Comparison of ENCODE assay signal across 1 cellular context in genomic region chr1:2850502-2850901, GRCh38.
TF ChIP-seq lines count a peak whose summit lies in the region.

No MANE protein-coding gene starts in this region.

TF ChIP-seq in HepG2, 621 proteins besides CTCF, POLR2A, EP300 and RAD21:
- TF ChIP-seq NR2F2 (IDR thresholded peaks at IDR 0.05; ENCODE audit: borderline replicate concordance, low read depth) (no peak), KDM4B (CRISPR knock-in tag; IDR thresholded peaks at IDR 0.05) (no peak), SCMH1 (CRISPR knock-in tag; IDR thresholded peaks at IDR 0.05; ENCODE audit: borderline replicate concordance) (no peak), ZFP1 (CRISPR knock-in tag; IDR thresholded peaks at IDR 0.05) (no peak), MTF1 (CRISPR knock-in tag; IDR thresholded peaks at IDR 0.05) (no peak), HNF1A (IDR thresholded peaks at IDR 0.05; ENCODE audit: low read depth) (no peak), HNF1A (CRISPR knock-in tag; IDR thresholded peaks at IDR 0.05; ENCODE audit: borderline replicate concordance) (no peak), MLLT10 (CRISPR knock-in tag; IDR thresholded peaks at IDR 0.05) (no peak), ZNF234 (CRISPR knock-in tag; conservative IDR thresholded peaks at IDR 0.05) (no peak), NCOA5 (CRISPR knock-in tag; IDR thresholded peaks at IDR 0.05) (no peak), PRPF4 (IDR thresholded peaks at IDR 0.05; ENCODE audit: low read depth, low read length, poor library complexity, severe bottlenecking) (no peak), FOXC1 (CRISPR knock-in tag; IDR thresholded peaks at IDR 0.05; ENCODE audit: borderline replicate concordance) (no peak), MAFF (IDR thresholded peaks at IDR 0.05; ENCODE audit: low read depth, low read length) (no peak), RBM22 (optimal IDR thresholded peaks at IDR 0.05; ENCODE audit: low read length) (no peak)
- TF ChIP-seq, protein P1, sequence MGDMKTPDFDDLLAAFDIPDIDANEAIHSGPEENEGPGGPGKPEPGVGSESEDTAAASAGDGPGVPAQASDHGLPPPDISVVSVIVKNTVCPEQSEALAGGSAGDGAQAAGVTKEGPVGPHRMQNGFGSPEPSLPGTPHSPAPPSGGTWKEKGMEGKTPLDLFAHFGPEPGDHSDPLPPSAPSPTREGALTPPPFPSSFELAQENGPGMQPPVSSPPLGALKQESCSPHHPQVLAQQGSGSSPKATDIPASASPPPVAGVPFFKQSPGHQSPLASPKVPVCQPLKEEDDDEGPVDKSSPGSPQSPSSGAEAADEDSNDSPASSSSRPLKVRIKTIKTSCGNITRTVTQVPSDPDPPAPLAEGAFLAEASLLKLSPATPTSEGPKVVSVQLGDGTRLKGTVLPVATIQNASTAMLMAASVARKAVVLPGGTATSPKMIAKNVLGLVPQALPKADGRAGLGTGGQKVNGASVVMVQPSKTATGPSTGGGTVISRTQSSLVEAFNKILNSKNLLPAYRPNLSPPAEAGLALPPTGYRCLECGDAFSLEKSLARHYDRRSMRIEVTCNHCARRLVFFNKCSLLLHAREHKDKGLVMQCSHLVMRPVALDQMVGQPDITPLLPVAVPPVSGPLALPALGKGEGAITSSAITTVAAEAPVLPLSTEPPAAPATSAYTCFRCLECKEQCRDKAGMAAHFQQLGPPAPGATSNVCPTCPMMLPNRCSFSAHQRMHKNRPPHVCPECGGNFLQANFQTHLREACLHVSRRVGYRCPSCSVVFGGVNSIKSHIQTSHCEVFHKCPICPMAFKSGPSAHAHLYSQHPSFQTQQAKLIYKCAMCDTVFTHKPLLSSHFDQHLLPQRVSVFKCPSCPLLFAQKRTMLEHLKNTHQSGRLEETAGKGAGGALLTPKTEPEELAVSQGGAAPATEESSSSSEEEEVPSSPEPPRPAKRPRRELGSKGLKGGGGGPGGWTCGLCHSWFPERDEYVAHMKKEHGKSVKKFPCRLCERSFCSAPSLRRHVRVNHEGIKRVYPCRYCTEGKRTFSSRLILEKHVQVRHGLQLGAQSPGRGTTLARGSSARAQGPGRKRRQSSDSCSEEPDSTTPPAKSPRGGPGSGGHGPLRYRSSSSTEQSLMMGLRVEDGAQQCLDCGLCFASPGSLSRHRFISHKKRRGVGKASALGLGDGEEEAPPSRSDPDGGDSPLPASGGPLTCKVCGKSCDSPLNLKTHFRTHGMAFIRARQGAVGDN (CRISPR knock-in tag; IDR thresholded peaks at IDR 0.05), result no peak
TF ChIP-seq in HepG2: peak in this region for 0.
